In genomic region chr6:21201673-21202430, GRCh38 we compare ENCODE assay signal across 1 cellular context.
TF ChIP-seq lines count a peak whose summit lies in the region.

No MANE protein-coding gene starts in this region.

TF ChIP-seq in HEK293, 187 proteins besides CTCF, POLR2A, EP300 and RAD21 (continued from another document and continues in another):
- TF ChIP-seq ATF2 (tag by site-specific recombination; IDR thresholded peaks at IDR 0.05; ENCODE audit: low read depth), result no peak
- no peak for TF ChIP-seq ZBTB10 (tag by site-specific recombination; IDR thresholded peaks at IDR 0.05)
- TF ChIP-seq PRDM6 (tag by site-specific recombination; IDR thresholded peaks at IDR 0.05), result peak; percentile 99
- no peak for TF ChIP-seq ZNF501 (tag by site-specific recombination; IDR thresholded peaks at IDR 0.05)
- TF ChIP-seq EGR2 (tag by site-specific recombination; IDR thresholded peaks at IDR 0.05; ENCODE audit: low read depth), result no peak
- no peak; the same call in 1 of the 2 replicates for TF ChIP-seq ZSCAN16 (tag by site-specific recombination; IDR thresholded peaks at IDR 0.05)
- no peak for TF ChIP-seq SCRT2 (tag by site-specific recombination; IDR thresholded peaks at IDR 0.05)
- no peak for TF ChIP-seq ZBTB7A (tag by site-specific recombination; IDR thresholded peaks at IDR 0.05; ENCODE audit: low read depth)
- TF ChIP-seq ZNF48 (tag by site-specific recombination; IDR thresholded peaks at IDR 0.05), result no peak
- no peak for TF ChIP-seq ZNF223 (tag by site-specific recombination; IDR thresholded peaks at IDR 0.05)
- no peak for TF ChIP-seq ZNF169 (tag by site-specific recombination; IDR thresholded peaks at IDR 0.05)
- peak; percentile 74 for TF ChIP-seq KLF8 (tag by site-specific recombination; IDR thresholded peaks at IDR 0.05)
- TF ChIP-seq ZNF140 (tag by site-specific recombination; IDR thresholded peaks at IDR 0.05), result no peak
- TF ChIP-seq ZFP69B (tag by site-specific recombination; IDR thresholded peaks at IDR 0.05), result no peak
- TF ChIP-seq ZNF560 (tag by site-specific recombination; IDR thresholded peaks at IDR 0.05; ENCODE audit: borderline replicate concordance), result no peak
- no peak for TF ChIP-seq ZNF624 (tag by site-specific recombination; IDR thresholded peaks at IDR 0.05)
- peak; percentile 90; the same call in 1 of the 2 replicates for TF ChIP-seq OVOL3 (tag by site-specific recombination; IDR thresholded peaks at IDR 0.05)
- peak; percentile 58 for TF ChIP-seq BCL6B (tag by site-specific recombination; IDR thresholded peaks at IDR 0.05)
- no peak for TF ChIP-seq ZNF600 (tag by site-specific recombination; IDR thresholded peaks at IDR 0.05)
- TF ChIP-seq ZNF776 (tag by site-specific recombination; IDR thresholded peaks at IDR 0.05; ENCODE audit: borderline replicate concordance), result no peak
- no peak for TF ChIP-seq ZNF473 (tag by site-specific recombination; IDR thresholded peaks at IDR 0.05)
- no peak for TF ChIP-seq ZBTB48 (tag by site-specific recombination; IDR thresholded peaks at IDR 0.05)
- peak; percentile 83 for TF ChIP-seq ZXDB (tag by site-specific recombination; IDR thresholded peaks at IDR 0.05)
- peak; percentile 47 for TF ChIP-seq ZBTB17 (tag by site-specific recombination; IDR thresholded peaks at IDR 0.05)
- 0 out of 2 replicates have a peak, but pooled peaks have one; percentile 24 for TF ChIP-seq ZNF518A (tag by site-specific recombination; conservative IDR thresholded peaks at IDR 0.05; ENCODE audit: low read depth)
- no peak for TF ChIP-seq ZNF423 (tag by site-specific recombination; IDR thresholded peaks at IDR 0.05)
- no peak for TF ChIP-seq ZNF354C (tag by site-specific recombination; IDR thresholded peaks at IDR 0.05; ENCODE audit: borderline replicate concordance, low read depth)
- peak; percentile 87 for TF ChIP-seq ZBTB44 (tag by site-specific recombination; IDR thresholded peaks at IDR 0.05)
- peak; percentile 87 for TF ChIP-seq ZNF362 (tag by site-specific recombination; IDR thresholded peaks at IDR 0.05)
- peak; percentile 84 for TF ChIP-seq PRDM4 (tag by site-specific recombination; IDR thresholded peaks at IDR 0.05)
- TF ChIP-seq ZNF404 (tag by site-specific recombination; IDR thresholded peaks at IDR 0.05), result no peak
- no peak for TF ChIP-seq AEBP2 (tag by site-specific recombination; IDR thresholded peaks at IDR 0.05; ENCODE audit: borderline replicate concordance)
- TF ChIP-seq ZNF112 (tag by site-specific recombination; IDR thresholded peaks at IDR 0.05), result no peak
- no peak for TF ChIP-seq ZNF514 (tag by site-specific recombination; IDR thresholded peaks at IDR 0.05)
- TF ChIP-seq ZNF132 (tag by site-specific recombination; IDR thresholded peaks at IDR 0.05; ENCODE audit: borderline replicate concordance), result no peak
- TF ChIP-seq ZNF785 (tag by site-specific recombination; IDR thresholded peaks at IDR 0.05), result no peak
- TF ChIP-seq HOXC10 (CRISPR knock-in tag; IDR thresholded peaks at IDR 0.05), result no peak
- peak; percentile 80 for TF ChIP-seq ZBTB8A (tag by site-specific recombination; IDR thresholded peaks at IDR 0.05)
- no peak for TF ChIP-seq ZBTB26 (tag by site-specific recombination; optimal IDR thresholded peaks at IDR 0.05)
- TF ChIP-seq ZNF16 (tag by site-specific recombination; IDR thresholded peaks at IDR 0.05; ENCODE audit: low read depth), result no peak
